ENCODE assay signal across 2 cellular contexts in the genomic region with DNA sequence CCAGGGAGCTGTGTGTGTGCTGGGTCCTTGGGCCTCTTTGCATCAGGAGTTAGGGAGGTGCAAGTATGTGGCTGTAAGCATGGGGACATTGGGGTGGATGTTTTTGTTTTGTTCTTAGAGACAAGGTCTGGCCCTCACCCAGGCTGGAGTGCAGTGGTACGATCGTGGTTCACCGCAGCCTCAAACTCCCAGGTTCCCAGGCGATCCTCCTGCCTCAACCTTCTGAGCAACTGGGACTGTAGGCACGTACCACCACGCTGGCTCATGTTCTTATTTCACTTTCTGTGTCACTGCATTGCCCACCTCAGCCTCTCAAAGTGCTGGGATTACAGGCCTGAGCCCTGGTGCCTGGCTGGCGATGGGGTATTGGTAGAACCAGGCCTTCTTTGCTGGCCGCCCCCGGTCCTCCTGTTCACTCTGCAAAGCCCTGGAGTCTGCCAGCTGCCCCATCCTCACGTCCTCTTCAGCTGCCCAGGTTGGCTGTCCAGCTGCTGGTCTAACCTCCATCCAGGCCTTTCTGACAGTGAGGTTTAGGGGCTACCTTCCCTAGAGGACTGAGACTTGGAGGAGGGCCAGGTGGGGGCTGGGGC.
TF ChIP-seq lines count a peak whose summit lies in the region.

No MANE protein-coding gene starts in this region.

TF ChIP-seq in IMR-90, 13 proteins besides CTCF, POLR2A, EP300 and RAD21:
- TF ChIP-seq, protein P1, sequence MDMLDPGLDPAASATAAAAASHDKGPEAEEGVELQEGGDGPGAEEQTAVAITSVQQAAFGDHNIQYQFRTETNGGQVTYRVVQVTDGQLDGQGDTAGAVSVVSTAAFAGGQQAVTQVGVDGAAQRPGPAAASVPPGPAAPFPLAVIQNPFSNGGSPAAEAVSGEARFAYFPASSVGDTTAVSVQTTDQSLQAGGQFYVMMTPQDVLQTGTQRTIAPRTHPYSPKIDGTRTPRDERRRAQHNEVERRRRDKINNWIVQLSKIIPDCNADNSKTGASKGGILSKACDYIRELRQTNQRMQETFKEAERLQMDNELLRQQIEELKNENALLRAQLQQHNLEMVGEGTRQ (IDR thresholded peaks at IDR 0.05; ENCODE audit: low read depth, low read length) = no peak
- TF ChIP-seq MAZ (IDR thresholded peaks at IDR 0.05; ENCODE audit: borderline replicate concordance, low read depth, low read length) (no peak), MAFK (IDR thresholded peaks at IDR 0.05; ENCODE audit: low read depth, low read length) (no peak), MXI1 (IDR thresholded peaks at IDR 0.05; ENCODE audit: borderline replicate concordance, low read depth, low read length) (no peak), CEBPB (IDR thresholded peaks at IDR 0.05; ENCODE audit: low read depth, low read length) (no peak), SMC3 (IDR thresholded peaks at IDR 0.05; ENCODE audit: low read depth, low read length) (no peak), RFX5 (IDR thresholded peaks at IDR 0.05; ENCODE audit: low read depth, low read length) (no peak), FOS (IDR thresholded peaks at IDR 0.05; ENCODE audit: low read depth, low read length) (no peak), CHD1 (IDR thresholded peaks at IDR 0.05; ENCODE audit: low read depth, low read length) (no peak), RCOR1 (IDR thresholded peaks at IDR 0.05; ENCODE audit: insufficient replicate concordance, low read length) (no peak), NFE2L2 (IDR thresholded peaks at IDR 0.05; ENCODE audit: low read depth, low read length) (no peak), BHLHE40 (IDR thresholded peaks at IDR 0.05; ENCODE audit: low read depth, low read length) (no peak)
- TF ChIP-seq, protein P2, sequence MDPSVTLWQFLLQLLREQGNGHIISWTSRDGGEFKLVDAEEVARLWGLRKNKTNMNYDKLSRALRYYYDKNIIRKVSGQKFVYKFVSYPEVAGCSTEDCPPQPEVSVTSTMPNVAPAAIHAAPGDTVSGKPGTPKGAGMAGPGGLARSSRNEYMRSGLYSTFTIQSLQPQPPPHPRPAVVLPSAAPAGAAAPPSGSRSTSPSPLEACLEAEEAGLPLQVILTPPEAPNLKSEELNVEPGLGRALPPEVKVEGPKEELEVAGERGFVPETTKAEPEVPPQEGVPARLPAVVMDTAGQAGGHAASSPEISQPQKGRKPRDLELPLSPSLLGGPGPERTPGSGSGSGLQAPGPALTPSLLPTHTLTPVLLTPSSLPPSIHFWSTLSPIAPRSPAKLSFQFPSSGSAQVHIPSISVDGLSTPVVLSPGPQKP (IDR thresholded peaks at IDR 0.05; ENCODE audit: borderline replicate concordance, low read depth, low read length) = no peak

TF ChIP-seq in HEK293T, 16 proteins besides CTCF, POLR2A, EP300 and RAD21 (continued from another document):
- no peak for TF ChIP-seq SP1 (IDR thresholded peaks at IDR 0.05)
- no peak for TF ChIP-seq CTBP1 (IDR thresholded peaks at IDR 0.05; ENCODE audit: borderline replicate concordance)
- no peak for TF ChIP-seq SUZ12 (IDR thresholded peaks at IDR 0.05)
- no peak for TF ChIP-seq ZNF384 (IDR thresholded peaks at IDR 0.05)
- no peak for TF ChIP-seq ARNT (IDR thresholded peaks at IDR 0.05)
- no peak for TF ChIP-seq TARDBP (IDR thresholded peaks at IDR 0.05)
- no peak for TF ChIP-seq FOXK2 (IDR thresholded peaks at IDR 0.05)
- no peak for TF ChIP-seq BHLHE40 (IDR thresholded peaks at IDR 0.05; ENCODE audit: borderline replicate concordance)
- no peak for TF ChIP-seq L3MBTL2 (conservative IDR thresholded peaks at IDR 0.05)
- no peak for TF ChIP-seq ELF4 (IDR thresholded peaks at IDR 0.05)
